10 cellular contexts compared by ENCODE assay signal in genomic region chr19:640156-640548, GRCh38. TPM values are rescaled to one million over a fixed set of nuclear protein-coding genes. Genes with fewer than 3 reads are reported as not detected.
DNase-seq lines count a peak whose midpoint lies in the region; ATAC-seq, FAIRE-seq and TF ChIP-seq lines count a peak whose summit lies in the region.
"Had no signal": no experiment of that assay in that cellular context is flagged by ENCODE, and none has a peak within 500 bp of the region (broad histone marks: within the 10 kb centered on the region; RNA-seq: fewer than 3 reads in every experiment).

No MANE protein-coding gene starts in this region.

- no peaks in the 10 kb centered on the region for H3K27me3 ChIP-seq in CD8-positive, alpha-beta T cell (ENCODE audit: insufficient read depth, low read length)
- peaks cover 6% of the 10 kb centered on the region; the same call in 1 of the 2 replicates for H3K27me3 ChIP-seq in MM.1S (replicated peaks; ENCODE audit: insufficient read depth, low read length)
- no peaks in the 10 kb centered on the region for H3K27me3 ChIP-seq in endothelial cell of umbilical vein (ENCODE audit: control insufficient read depth in 2 of 2, insufficient read depth in 2 of 2, low read length in 2 of 2)
- no peaks in the 10 kb centered on the region for H3K27me3 ChIP-seq in skeletal muscle satellite cell (ENCODE audit: control insufficient read depth, insufficient read depth, low read length)

- peak overlapping the region; percentile 23 for H3K4me3 ChIP-seq in CD8-positive, alpha-beta T cell (ENCODE audit: low read depth, low read length)
- H3K4me3 ChIP-seq in MM.1S (ENCODE audit: low read length) (peak overlapping the region; percentile 58), endothelial cell of umbilical vein (replicated peaks in 1 of 3; ENCODE audit: insufficient read depth in 1 of 3, low read depth in 1 of 3, low read length in 3 of 3) (peak overlapping the region in 2 of 3 experiments; percentile 16 to 27), skeletal muscle satellite cell (ENCODE audit: low read length) (peak overlapping the region; percentile 68)

- no peak for TF ChIP-seq POLR2A in endothelial cell of umbilical vein (IDR thresholded peaks at IDR 0.05; ENCODE audit: low read depth, low read length)

- H3K79me2 ChIP-seq in MM.1S (ENCODE audit: low read length): no peaks in the 10 kb centered on the region
- no peaks in the 10 kb centered on the region for H3K79me2 ChIP-seq in endothelial cell of umbilical vein (ENCODE audit: control insufficient read depth, insufficient read depth, low read length)

- CTCF ChIA-PET in CD8-positive, alpha-beta T cell (lab: Charles Lee): no interaction called here
- CTCF ChIA-PET in endothelial cell of umbilical vein (lab: Charles Lee): no interaction called here

- H4K20me1 ChIP-seq in MM.1S (ENCODE audit: insufficient read depth, low read length) (no peaks in the 10 kb centered on the region), endothelial cell of umbilical vein (replicated peaks; ENCODE audit: control insufficient read depth, extremely low read depth, insufficient read depth, low read length) (no peaks in the 10 kb centered on the region)

- H3K36me3 ChIP-seq in CD8-positive, alpha-beta T cell (ENCODE audit: insufficient read depth, low read length): no peaks in the 10 kb centered on the region
- no peaks in the 10 kb centered on the region for H3K36me3 ChIP-seq in MM.1S (replicated peaks; ENCODE audit: insufficient read depth, low read length)
- H3K36me3 ChIP-seq in endothelial cell of umbilical vein (ENCODE audit: control insufficient read depth in 2 of 2, extremely low read depth in 1 of 2, insufficient read depth in 2 of 2, low read length in 2 of 2): no peaks in the 10 kb centered on the region
- peaks cover 10% of the 10 kb centered on the region for H3K36me3 ChIP-seq in skeletal muscle satellite cell (ENCODE audit: insufficient read depth, low read length)

- POLR2A ChIA-PET in CD8-positive, alpha-beta T cell (lab: Charles Lee): interaction anchor here (0.7 kb wide), 1 partner anchor 20 kb away, joined by 3 read pairs; no protein-coding TSS in a partner anchor
- POLR2A ChIA-PET in endothelial cell of umbilical vein (lab: Charles Lee): no interaction called here

- H3K9me2 ChIP-seq in MM.1S (replicated peaks; ENCODE audit: insufficient read depth, low read length): no peaks in the 10 kb centered on the region

- H3K9me1 ChIP-seq in endothelial cell of umbilical vein (replicated peaks; ENCODE audit: control insufficient read depth, extremely low read depth, insufficient read depth, low read length): no peaks in the 10 kb centered on the region

- H3K4me1 ChIP-seq in CD8-positive, alpha-beta T cell (ENCODE audit: insufficient read depth, low read length): peaks cover 13% of the 10 kb centered on the region
- H3K4me1 ChIP-seq in MM.1S (ENCODE audit: low read length) (peaks cover 5% of the 10 kb centered on the region; the same call in 1 of the 2 replicates), endothelial cell of umbilical vein (ENCODE audit: control insufficient read depth, extremely low read depth, insufficient read depth, low read length) (peaks cover 4% of the 10 kb centered on the region), skeletal muscle satellite cell (ENCODE audit: control insufficient read depth, insufficient read depth, low read length) (peaks cover 6% of the 10 kb centered on the region)

- H3K27ac Mint-ChIP-seq in CD8-positive, alpha-beta T cell: no peak overlapping the region

- no TSS peak for BruUV-seq in endothelial cell of umbilical vein (replicated peaks; lab: Mats Ljungman, UMichigan)

- peaks cover 9% of the 10 kb centered on the region for H3K4me1 Mint-ChIP-seq in CD8-positive, alpha-beta T cell (ENCODE audit: low read depth)

- no peaks in the 10 kb centered on the region for H3K9me3 ChIP-seq in CD8-positive, alpha-beta T cell (ENCODE audit: low read length)
- H3K9me3 ChIP-seq in MM.1S (replicated peaks; ENCODE audit: insufficient read depth, low read length) (no peaks in the 10 kb centered on the region), endothelial cell of umbilical vein (replicated peaks; ENCODE audit: control insufficient read depth, insufficient read depth, low read length) (no peaks in the 10 kb centered on the region), skeletal muscle satellite cell (replicated peaks; ENCODE audit: low read length) (no peaks in the 10 kb centered on the region)

- no peak for FAIRE-seq in endothelial cell of umbilical vein (lab: Jason Lieb, UNC)

- no peak for TF ChIP-seq CTCF in CD8-positive, alpha-beta T cell (IDR thresholded peaks at IDR 0.05)
- no peak for TF ChIP-seq CTCF in MM.1S (IDR thresholded peaks at IDR 0.05; ENCODE audit: low read length)
- TF ChIP-seq CTCF in endothelial cell of umbilical vein (IDR thresholded peaks at IDR 0.05; ENCODE audit: extremely low read depth in 1 of 2, insufficient read depth in 1 of 2, low read depth in 1 of 2, low read length in 2 of 2): no peak
- no peak for TF ChIP-seq CTCF in GM20000 (IDR thresholded peaks at IDR 0.05; ENCODE audit: extremely low read depth, missing control alignments)

- peaks cover 3% of the 10 kb centered on the region for H3K36me3 Mint-ChIP-seq in CD8-positive, alpha-beta T cell

- H2AFZ ChIP-seq in MM.1S (ENCODE audit: low read length) (0 out of 2 replicates have a peak overlapping the region, but pooled peaks have one; percentile 40), endothelial cell of umbilical vein (ENCODE audit: low read depth, low read length) (peak overlapping the region; percentile 59)

- H3K27ac ChIP-seq in CD8-positive, alpha-beta T cell (ENCODE audit: low read depth, low read length): no peak overlapping the region
- H3K27ac ChIP-seq in MM.1S (ENCODE audit: low read length) (no peak overlapping the region), endothelial cell of umbilical vein (ENCODE audit: insufficient read depth, low read depth, low read length) (no peak overlapping the region)

- peak overlapping the region; percentile 22 for H3K4me3 Mint-ChIP-seq in CD8-positive, alpha-beta T cell

- H3F3A ChIP-seq in MM.1S (ENCODE audit: insufficient read depth, low read length): no peaks in the 10 kb centered on the region

- no peak for ATAC-seq in CD8-positive, alpha-beta T cell

- H3K9ac ChIP-seq in MM.1S (ENCODE audit: low read length): peak overlapping the region; percentile 6; the same call in 1 of the 2 replicates
- H3K9ac ChIP-seq in endothelial cell of umbilical vein (replicated peaks; ENCODE audit: extremely low read depth, insufficient read depth, low read length): no peak overlapping the region
- no peak overlapping the region for H3K9ac ChIP-seq in skeletal muscle satellite cell (ENCODE audit: low read depth, low read length)

- dilution Hi-C loops in endothelial cell of umbilical vein (cut with MboI; ENCODE audit: extremely low pct_ligation_motif_present, low sequenced_read_pairs): no loop called here

- no peaks in the 10 kb centered on the region for H3K9me3 Mint-ChIP-seq in CD8-positive, alpha-beta T cell
- H3K9me3 Mint-ChIP-seq: activated naive CD8-positive, alpha-beta T cell treated with anti-CD3 and anti-CD28 coated beads, Interleukin-2, amount 10 ng/mL, durations not matched to agents 7 days and 5 days had no signal

- no peaks in the 10 kb centered on the region for H3K27me3 Mint-ChIP-seq in CD8-positive, alpha-beta T cell (ENCODE audit: low read depth)

- H3K4me2 ChIP-seq in MM.1S (ENCODE audit: low read depth, low read length) (peak overlapping the region; percentile 89), endothelial cell of umbilical vein (ENCODE audit: insufficient read depth, low read length) (peak overlapping the region; percentile 44), skeletal muscle satellite cell (ENCODE audit: low read length) (peak overlapping the region; percentile 89)

- no peak for DNase-seq in CD8-positive, alpha-beta T cell
- no peak for DNase-seq in MM.1S
- no peak for DNase-seq in endothelial cell of umbilical vein (ENCODE audit: low read depth, low spot score)
- DNase-seq in NAMALWA (ENCODE audit: low spot score): no peak
- no peak for DNase-seq in GM20000 (ENCODE audit: low spot score)
- DNase-seq in activated CD4-positive, alpha-beta T cell treated with anti-CD3 and anti-CD28 coated beads for 48 hours: no peak
- DNase-seq in DMS53 (lab: John Stamatoyannopoulos, UW): no peak

- intact Hi-C loops in CD8-positive, alpha-beta T cell (cut with DNase I, micrococcal nuclease): no loop called here
- intact Hi-C loops in endothelial cell of umbilical vein (cut with micrococcal nuclease): no loop called here

RNA-seq across cellular contexts. Expression of gene FGF22, which starts 0.5 kb away (rescaled TPM):
- under 1 TPM; 0.65 to 0.97 TPM for total RNA-seq in CD8-positive, alpha-beta T cell
- not detected in 2 replicates for total RNA-seq in endothelial cell of umbilical vein
- 0.06 and 0.07 TPM in 2 replicates for polyA plus RNA-seq in endothelial cell of umbilical vein
- polyA plus RNA-seq in endothelial cell of umbilical vein (2011; cell fraction: cytosol; rRNA removed): not detected in 2 replicates
- polyA plus RNA-seq in endothelial cell of umbilical vein (2011; cell fraction: nucleus; rRNA removed): 0.16 TPM in 1 of 2 replicates, not detected in the other
- polyA plus RNA-seq in endothelial cell of umbilical vein (2012): not detected in 2 replicates
- not detected in 2 replicates for polyA minus RNA-seq in endothelial cell of umbilical vein
- not detected for polyA minus RNA-seq in endothelial cell of umbilical vein (2011; cell fraction: cytosol; rRNA and poly(A)+ RNA removed)
- polyA minus RNA-seq in endothelial cell of umbilical vein (2011; cell fraction: nucleus; rRNA and poly(A)+ RNA removed): not detected in 2 replicates
- total RNA-seq in skeletal muscle satellite cell (2012; rRNA removed): 0.44 TPM in 1 of 2 replicates, not detected in the other
- total RNA-seq: HT1080 had no signal

RNA-seq across cellular contexts. Expression of gene POLRMT, which starts 6.8 kb away (rescaled TPM):
- total RNA-seq in CD8-positive, alpha-beta T cell: 10 to 100 TPM; 48.6 to 53.7 TPM
- total RNA-seq in endothelial cell of umbilical vein: 46.7 and 50.6 TPM in 2 replicates
- 38.9 and 50.8 TPM in 2 replicates for polyA plus RNA-seq in endothelial cell of umbilical vein
- 14.6 and 23.5 TPM in 2 replicates for polyA plus RNA-seq in endothelial cell of umbilical vein (2011; cell fraction: cytosol; rRNA removed)
- 92.7 and 128 TPM in 2 replicates for polyA plus RNA-seq in endothelial cell of umbilical vein (2011; cell fraction: nucleus; rRNA removed)
- polyA plus RNA-seq in endothelial cell of umbilical vein (2012): 45.1 and 59.0 TPM in 2 replicates
- polyA minus RNA-seq in endothelial cell of umbilical vein: 39.6 and 56.0 TPM in 2 replicates
- polyA minus RNA-seq in endothelial cell of umbilical vein (2011; cell fraction: cytosol; rRNA and poly(A)+ RNA removed): 72.6 TPM
- polyA minus RNA-seq in endothelial cell of umbilical vein (2011; cell fraction: nucleus; rRNA and poly(A)+ RNA removed): 19.3 and 29.1 TPM in 2 replicates
- total RNA-seq in skeletal muscle satellite cell (2012; rRNA removed): 39.8 and 40.0 TPM in 2 replicates

RNA-seq across cellular contexts. Expression of gene RNF126, which starts 22.9 kb away (rescaled TPM):
- total RNA-seq in CD8-positive, alpha-beta T cell: 100 to 1,000 TPM in 1 of 2 experiments, 10 to 100 TPM in 1; 99.7 to 107 TPM
- 58.4 and 61.3 TPM in 2 replicates for total RNA-seq in endothelial cell of umbilical vein
- polyA plus RNA-seq in endothelial cell of umbilical vein: 19.2 and 20.5 TPM in 2 replicates
- 18.8 and 27.0 TPM in 2 replicates for polyA plus RNA-seq in endothelial cell of umbilical vein (2011; cell fraction: cytosol; rRNA removed)
- 20.9 and 24.6 TPM in 2 replicates for polyA plus RNA-seq in endothelial cell of umbilical vein (2011; cell fraction: nucleus; rRNA removed)
- polyA plus RNA-seq in endothelial cell of umbilical vein (2012): 35.7 and 49.8 TPM in 2 replicates
- 6.4 and 7.9 TPM in 2 replicates for polyA minus RNA-seq in endothelial cell of umbilical vein
- polyA minus RNA-seq in endothelial cell of umbilical vein (2011; cell fraction: cytosol; rRNA and poly(A)+ RNA removed): 23.1 TPM
- polyA minus RNA-seq in endothelial cell of umbilical vein (2011; cell fraction: nucleus; rRNA and poly(A)+ RNA removed): 7.1 and 16.3 TPM in 2 replicates
- total RNA-seq in skeletal muscle satellite cell (2012; rRNA removed): 55.8 and 70.8 TPM in 2 replicates

RNA-seq across cellular contexts. Expression of gene FSTL3, which starts 36.0 kb away (rescaled TPM):
- total RNA-seq in CD8-positive, alpha-beta T cell: 1 to 10 TPM; 1.8 to 2.4 TPM
- total RNA-seq in endothelial cell of umbilical vein: 19.9 and 30.3 TPM in 2 replicates
- 45.2 and 70.7 TPM in 2 replicates for polyA plus RNA-seq in endothelial cell of umbilical vein
- 23.1 and 28.2 TPM in 2 replicates for polyA plus RNA-seq in endothelial cell of umbilical vein (2011; cell fraction: cytosol; rRNA removed)
- 43.7 and 57.4 TPM in 2 replicates for polyA plus RNA-seq in endothelial cell of umbilical vein (2011; cell fraction: nucleus; rRNA removed)
- polyA plus RNA-seq in endothelial cell of umbilical vein (2012): 27.8 and 50.7 TPM in 2 replicates
- 14.0 and 17.2 TPM in 2 replicates for polyA minus RNA-seq in endothelial cell of umbilical vein
- polyA minus RNA-seq in endothelial cell of umbilical vein (2011; cell fraction: cytosol; rRNA and poly(A)+ RNA removed): 102 TPM
- 5.0 and 10.4 TPM in 2 replicates for polyA minus RNA-seq in endothelial cell of umbilical vein (2011; cell fraction: nucleus; rRNA and poly(A)+ RNA removed)
- 32.2 and 166 TPM in 2 replicates for total RNA-seq in skeletal muscle satellite cell (2012; rRNA removed)

RNA-seq across cellular contexts. Expression of gene HCN2, which starts 50.5 kb away (rescaled TPM):
- under 1 TPM; 0.67 to 0.84 TPM for total RNA-seq in CD8-positive, alpha-beta T cell
- total RNA-seq in endothelial cell of umbilical vein: 0.37 and 0.53 TPM in 2 replicates
- 0.18 TPM in 2 replicates for polyA plus RNA-seq in endothelial cell of umbilical vein
- 0.27 and 0.31 TPM in 2 replicates for polyA plus RNA-seq in endothelial cell of umbilical vein (2011; cell fraction: cytosol; rRNA removed)
- polyA plus RNA-seq in endothelial cell of umbilical vein (2011; cell fraction: nucleus; rRNA removed): 0.27 and 0.30 TPM in 2 replicates
- 1.1 and 1.7 TPM in 2 replicates for polyA plus RNA-seq in endothelial cell of umbilical vein (2012)
- polyA minus RNA-seq in endothelial cell of umbilical vein: 0.15 and 0.32 TPM in 2 replicates
- polyA minus RNA-seq in endothelial cell of umbilical vein (2011; cell fraction: cytosol; rRNA and poly(A)+ RNA removed): 8.2 TPM
- 0.24 and 0.29 TPM in 2 replicates for polyA minus RNA-seq in endothelial cell of umbilical vein (2011; cell fraction: nucleus; rRNA and poly(A)+ RNA removed)
- 0.76 and 2.4 TPM in 2 replicates for total RNA-seq in skeletal muscle satellite cell (2012; rRNA removed)
